Comparison of ENCODE assay signal across 15 cellular contexts in the genomic region with DNA sequence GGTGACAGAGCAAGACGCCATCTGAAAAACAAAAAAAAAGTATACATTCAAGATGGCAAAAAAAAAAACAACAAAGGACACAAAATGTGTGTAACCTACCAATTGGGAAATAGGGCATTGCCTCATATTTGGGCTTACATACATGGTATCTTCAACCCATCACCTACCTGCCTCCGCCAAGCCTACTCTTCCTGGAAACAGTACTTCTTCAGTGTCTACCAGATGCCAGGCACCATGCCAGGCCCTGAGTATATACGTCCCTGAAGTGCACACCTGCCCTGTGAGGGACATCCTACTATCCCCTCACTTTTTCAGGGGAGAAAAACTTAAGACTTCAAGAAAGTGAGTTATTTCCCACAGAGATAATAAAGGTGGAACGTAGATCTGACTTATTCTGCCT.
DNase-seq lines count a peak whose midpoint lies in the region; ATAC-seq, FAIRE-seq and TF ChIP-seq lines count a peak whose summit lies in the region.
"Had no signal": no experiment of that assay in that cellular context is flagged by ENCODE, and none has a peak within 500 bp of the region (broad histone marks: within the 10 kb centered on the region; RNA-seq: fewer than 3 reads in every experiment).

No MANE protein-coding gene starts in this region.

- no peak for FAIRE-seq in HepG2 (lab: Jason Lieb, UNC)
- FAIRE-seq: bronchial epithelial cell had no signal

- ATAC-seq in HepG2: no peak
- no peak for ATAC-seq in effector memory CD8-positive, alpha-beta T cell (replicated peaks)
- ATAC-seq: activated T-cell treated with anti-CD3 and anti-CD28 coated beads, Interleukin-2, amount 50 U/mL, for 4 hours had no signal

- no peaks in the 10 kb centered on the region for H4K20me1 ChIP-seq in HepG2 (ENCODE audit: insufficient read depth, low read length)

- H3K9me3 Mint-ChIP-seq in nephron progenitor cell: no peaks in the 10 kb centered on the region
- H3K9me3 Mint-ChIP-seq in effector memory CD8-positive, alpha-beta T cell: no peaks in the 10 kb centered on the region
- H3K9me3 Mint-ChIP-seq: activated T-cell treated with anti-CD3 and anti-CD28 coated beads, Interleukin-2, amount 50 U/mL, for 4 hours had no signal

- POLR2A ChIA-PET in HepG2 (lab: Yijun Ruan, JAX) (no interaction called here), A673 (lab: Charles Lee; ENCODE audit: low non-redundant PET) (no interaction called here)

- DNase-seq in HepG2 (ENCODE audit: low spot score) (no peak), ascending aorta (ENCODE audit: low spot score in 2 of 2) (peak in 1 of 2 donors; percentile 59), nephron progenitor cell (no peak), uterus (no peak), A673 (ENCODE audit: low spot score) (no peak)
- no peak for DNase-seq in effector CD4-positive, alpha-beta T cell
- no peak for DNase-seq in effector memory CD8-positive, alpha-beta T cell
- DNase-seq: activated T-cell treated with anti-CD3 and anti-CD28 coated beads, Interleukin-2, amount 50 U/mL, for 4 hours; CD8-positive, alpha-beta memory T cell; NCI-H1048; PC-9; stimulated activated CD4-positive, alpha-beta T cell treated with anti-CD3 and anti-CD28 coated beads, Interleukin-4, amount 100 ng/mL, for 1 hour; thyroid gland had no signal

- H3K9me3 ChIP-seq in liver (ENCODE audit: control insufficient read depth in 4 of 4, low read length in 3 of 4): no peaks in the 10 kb centered on the region
- no peaks in the 10 kb centered on the region for H3K9me3 ChIP-seq in HepG2 (ENCODE audit: low read length)
- no peaks in the 10 kb centered on the region for H3K9me3 ChIP-seq in ascending aorta
- no peaks in the 10 kb centered on the region for H3K9me3 ChIP-seq in uterus
- no peaks in the 10 kb centered on the region for H3K9me3 ChIP-seq in A673 (ENCODE audit: low read depth, low read length, poor library complexity, severe bottlenecking)
- H3K9me3 ChIP-seq: thyroid gland had no signal

- H3K79me2 ChIP-seq in HepG2 (ENCODE audit: insufficient read depth, low read length): no peaks in the 10 kb centered on the region

- no peak overlapping the region for H3K4me3 Mint-ChIP-seq in nephron progenitor cell
- no peak overlapping the region for H3K4me3 Mint-ChIP-seq in effector memory CD8-positive, alpha-beta T cell
- H3K4me3 Mint-ChIP-seq: activated T-cell treated with anti-CD3 and anti-CD28 coated beads, Interleukin-2, amount 50 U/mL, for 4 hours; CD8-positive, alpha-beta memory T cell had no signal

- H3K9ac ChIP-seq in liver (ENCODE audit: low read depth in 1 of 2, low read length in 2 of 2): no peak overlapping the region
- no peak overlapping the region for H3K9ac ChIP-seq in HepG2 (ENCODE audit: insufficient read depth, low read depth, low read length)

- no peak overlapping the region for H2AFZ ChIP-seq in HepG2 (ENCODE audit: low read length)
- H2AFZ ChIP-seq: PC-9 had no signal

- H3K4me1 ChIP-seq in liver (ENCODE audit: control insufficient read depth in 4 of 4, insufficient read depth in 4 of 4, low read length in 3 of 4): peaks cover 18 to 59% (median 34%) of the 10 kb centered on the region in 4 donors
- H3K4me1 ChIP-seq in HepG2 (ENCODE audit: insufficient read depth, low read length): peaks cover 74% of the 10 kb centered on the region
- peaks cover 24 to 42% of the 10 kb centered on the region in 2 donors for H3K4me1 ChIP-seq in ascending aorta
- H3K4me1 ChIP-seq in uterus: peaks cover 9% of the 10 kb centered on the region in 2 donors
- H3K4me1 ChIP-seq in A673 (ENCODE audit: insufficient read depth, low read length, poor library complexity, severe bottlenecking): peaks cover 9% of the 10 kb centered on the region

- TF ChIP-seq RAD21 in liver (IDR thresholded peaks at IDR 0.05): peak in 1 of 2 donors; percentile 5
- no peak for TF ChIP-seq RAD21 in HepG2 (CRISPR knock-in tag; IDR thresholded peaks at IDR 0.05)

- no TSS peak for BruUV-seq in HepG2 (replicated peaks; lab: Mats Ljungman, UMichigan)
- no TSS peak for BruUV-seq in A673 (replicated peaks; lab: Mats Ljungman, UMichigan)

- H3K27me3 ChIP-seq in liver (ENCODE audit: control insufficient read depth in 4 of 4, insufficient read depth in 4 of 4, low read length in 3 of 4) (no peaks in the 10 kb centered on the region), HepG2 (ENCODE audit: control insufficient read depth in 1 of 2, insufficient read depth in 2 of 2, low read length in 2 of 2) (no peaks in the 10 kb centered on the region), ascending aorta (no peaks in the 10 kb centered on the region), uterus (no peaks in the 10 kb centered on the region), A673 (replicated peaks; ENCODE audit: insufficient read depth, low read depth, low read length, poor library complexity) (no peaks in the 10 kb centered on the region)
- H3K27me3 ChIP-seq: thyroid gland had no signal

- H3K36me3 Mint-ChIP-seq in nephron progenitor cell (ENCODE audit: low read depth): no peaks in the 10 kb centered on the region
- peaks cover 7% of the 10 kb centered on the region for H3K36me3 Mint-ChIP-seq in effector memory CD8-positive, alpha-beta T cell (ENCODE audit: insufficient read depth)

- H3K4me2 ChIP-seq in HepG2 (ENCODE audit: low read depth, low read length): no peak overlapping the region
- H3K4me2 ChIP-seq: PC-9 had no signal

- in situ Hi-C loops in HepG2 (cut with HindIII; ENCODE audit: extremely low pct_ligation_motif_present, low pct_unique_long_range_greater_than_20kb): no loop called here

- no peak for TF ChIP-seq CTCF in liver (IDR thresholded peaks at IDR 0.05; ENCODE audit: low read depth, low read length, missing input control)
- TF ChIP-seq CTCF in HepG2 (CRISPR knock-in tag; IDR thresholded peaks at IDR 0.05): no peak
- no peak for TF ChIP-seq CTCF in ascending aorta (IDR thresholded peaks at IDR 0.05)
- TF ChIP-seq CTCF in nephron progenitor cell (IDR thresholded peaks at IDR 0.05): no peak
- no peak for TF ChIP-seq CTCF in uterus (IDR thresholded peaks at IDR 0.05)
- no peak for TF ChIP-seq CTCF in A673 (conservative IDR thresholded peaks at IDR 0.05; ENCODE audit: low read depth, low read length)

- CTCF ChIA-PET in HepG2 (lab: Yijun Ruan, JAX; ENCODE audit: low intra/inter-chr PET ratio, low total read pairs) (no interaction called here), A673 (lab: Charles Lee) (no interaction called here)

- H3K27ac Mint-ChIP-seq in nephron progenitor cell: peak overlapping the region; percentile 61
- no peak overlapping the region for H3K27ac Mint-ChIP-seq in effector memory CD8-positive, alpha-beta T cell

- H3K27ac ChIP-seq in liver (ENCODE audit: low read depth in 1 of 2, low read length in 2 of 2) (peak overlapping the region; percentile 97 to 99), HepG2 (ENCODE audit: extremely low read length, insufficient read depth, low read length) (no peak overlapping the region), ascending aorta (peak overlapping the region; percentile 80 to 89), uterus (peak overlapping the region; percentile 80 to 84), A673 (ENCODE audit: low read depth, low read length, poor library complexity, severe bottlenecking) (no peak overlapping the region)
- H3K27ac ChIP-seq: PC-9 had no signal

- intact Hi-C loops in HepG2 (cut with micrococcal nuclease; ENCODE audit: unreplicated experiment): no loop called here
- intact Hi-C loops in ascending aorta (cut with DNase I): no loop called here
- intact Hi-C loops in uterus (cut with DNase I; ENCODE audit: low total_unique reads): no loop called here
- intact Hi-C loops in A673 (cut with micrococcal nuclease; ENCODE audit: unreplicated experiment): no loop called here

- TF ChIP-seq EP300 in HepG2 (IDR thresholded peaks at IDR 0.05; ENCODE audit: low read depth in 2 of 2, low read length in 2 of 2): no peak
- no peak for TF ChIP-seq EP300 in HepG2 (CRISPR knock-in tag; IDR thresholded peaks at IDR 0.05; ENCODE audit: borderline replicate concordance)

- peaks cover 3% of the 10 kb centered on the region for H3K27me3 Mint-ChIP-seq in nephron progenitor cell (ENCODE audit: low read depth, poor library complexity)
- no peaks in the 10 kb centered on the region for H3K27me3 Mint-ChIP-seq in effector memory CD8-positive, alpha-beta T cell

- 77% methylated on average over 4 of the region's 4 CpGs for WGBS in liver
- 95% methylated on average over 4 of the region's 4 CpGs for WGBS in HepG2 (ENCODE audit: low lambda C conversion rate)

- no peaks in the 10 kb centered on the region for H3K36me3 ChIP-seq in liver (ENCODE audit: control insufficient read depth in 4 of 4, insufficient read depth in 3 of 4, low read depth in 1 of 4, low read length in 3 of 4)
- H3K36me3 ChIP-seq in HepG2 (replicated peaks in 1 of 2; ENCODE audit: control insufficient read depth in 1 of 2, insufficient read depth in 2 of 2, low read length in 2 of 2): no peaks in the 10 kb centered on the region
- H3K36me3 ChIP-seq in ascending aorta: no peaks in the 10 kb centered on the region
- no peaks in the 10 kb centered on the region for H3K36me3 ChIP-seq in uterus
- no peaks in the 10 kb centered on the region for H3K36me3 ChIP-seq in A673 (ENCODE audit: insufficient read depth, low read length, poor library complexity, severe bottlenecking)
- H3K36me3 ChIP-seq: thyroid gland had no signal

- peaks cover 80% of the 10 kb centered on the region for H3K4me1 Mint-ChIP-seq in nephron progenitor cell
- H3K4me1 Mint-ChIP-seq in effector memory CD8-positive, alpha-beta T cell (ENCODE audit: low read depth in 2 of 2): peaks cover 38 to 47% of the 10 kb centered on the region in 2 donors

- H3K4me3 ChIP-seq in liver (ENCODE audit: low read depth in 1 of 3, low read length in 3 of 3) (no peak overlapping the region), HepG2 (replicated peaks in 1 of 3; ENCODE audit: insufficient read depth in 1 of 3, low read depth in 2 of 3, low read length in 3 of 3) (no peak overlapping the region), ascending aorta (no peak overlapping the region), uterus (no peak overlapping the region), A673 (ENCODE audit: low read depth, low read length, poor library complexity, severe bottlenecking) (no peak overlapping the region)
- H3K4me3 ChIP-seq: PC-9, thyroid gland had no signal

- no peak for TF ChIP-seq POLR2A in HepG2 (IDR thresholded peaks at IDR 0.05; ENCODE audit: insufficient read depth in 1 of 2, low read depth in 2 of 2, low read length in 2 of 2)
- TF ChIP-seq POLR2A in uterus (IDR thresholded peaks at IDR 0.05): no peak

TF ChIP-seq in liver, 16 proteins besides CTCF, POLR2A, EP300 and RAD21 (continues in another document):
- TF ChIP-seq HNF4A (conservative IDR thresholded peaks at IDR 0.05) (peak in 1 of 2 donors; percentile 30), FOXA2 (IDR thresholded peaks at IDR 0.05) (no peak)

TF ChIP-seq in HepG2, 621 proteins besides CTCF, POLR2A, EP300 and RAD21 (continues in another document):
- TF ChIP-seq ATF1 (CRISPR knock-in tag; IDR thresholded peaks at IDR 0.05): no peak

Comparison
In these comparisons a context has a peak if more than half of its experiments do, and no peak if none do; other contexts are left out.
1. H3K27ac ChIP-seq: peak in liver (2 of 2), ascending aorta (2 of 2) and uterus (2 of 2); none in HepG2 (single experiment) and A673 (single experiment).